In the genomic region with DNA sequence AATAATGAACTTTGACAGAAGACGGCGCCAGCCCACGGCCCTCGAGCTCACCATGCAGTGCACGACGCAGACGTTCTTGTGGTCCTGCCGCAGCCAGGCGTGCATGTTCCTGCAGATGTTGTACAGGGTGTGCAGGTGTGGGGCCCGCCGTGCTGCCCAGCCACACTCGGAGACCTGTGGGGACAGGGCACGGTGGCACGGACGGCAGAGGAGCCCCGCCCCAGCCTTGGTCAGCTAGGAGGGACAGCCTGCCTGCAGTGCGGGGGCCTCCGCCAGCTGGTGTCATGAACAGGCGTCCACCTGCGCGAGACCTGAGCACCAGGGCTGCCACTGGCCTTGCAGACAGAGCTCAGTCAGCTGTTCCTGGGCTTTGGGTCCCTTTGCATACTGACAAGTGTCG, we compare ENCODE assay signal across 1 cellular context.
A peak's percentile ranks its signal among the peaks of the same experiment; 100 is the strongest.
TF ChIP-seq lines count a peak whose summit lies in the region.

No MANE protein-coding gene starts in this region.

TF ChIP-seq in K562, 482 proteins besides CTCF, POLR2A, EP300 and RAD21:
- TF ChIP-seq NCOA6 (IDR thresholded peaks at IDR 0.05) (no peak), POLR2G (IDR thresholded peaks at IDR 0.05; ENCODE audit: low read depth, low read length) (0 out of 2 replicates have a peak, but pooled peaks have one; percentile 28)
